Comparison of ENCODE assay signal across 8 cellular contexts in genomic region chr2:229921892-229922448, GRCh38. TPM values are rescaled to one million over a fixed set of nuclear protein-coding genes. Genes with fewer than 3 reads are reported as not detected.
DNase-seq lines count a peak whose midpoint lies in the region; ATAC-seq, FAIRE-seq and TF ChIP-seq lines count a peak whose summit lies in the region.

TRIP12 (minus strand) TSS chr2:229922009; CDS start chr2:229880079, 41,930 bp downstream.

- FAIRE-seq in H1 (lab: Jason Lieb, UNC) = no peak

- peak; percentile 79 to 97 (median 91) for DNase-seq in CD8-positive, alpha-beta memory T cell
- DNase-seq in HS-27A (ENCODE audit: low read depth) (peak; percentile 77), NOMO-1 (lab: John Stamatoyannopoulos, UW; ENCODE audit: unreplicated experiment in 2 of 2) (peak; percentile 87 to 92), H1 (ENCODE audit: low read depth in 1 of 2, low spot score in 2 of 2) (peak; percentile 86 to 97), mesenchymal stem cell (peak; percentile 99)
- peak; percentile 74 to 77 for DNase-seq in activated CD8-positive, alpha-beta memory T cell treated with anti-CD3 and anti-CD28 coated beads for 4 hours (ENCODE audit: low read depth in 2 of 2)
- DNase-seq in stimulated activated CD8-positive, alpha-beta memory T cell treated with anti-CD3 and anti-CD28 coated beads, Interleukin-12 subunit alpha, Interleukin-12 subunit beta, amount 100 ng/mL, for 4 hours (ENCODE audit: low read depth) = peak; percentile 82

- H3K18ac ChIP-seq in H1 (ENCODE audit: extremely low read depth, low read length) (peak within 1 kb of the TSS; percentile 93), mesenchymal stem cell (ENCODE audit: low read depth in 1 of 2, low read length in 2 of 2) (peak within 1 kb of the TSS; percentile 95 to 98)

- H3K27ac ChIP-seq in CD8-positive, alpha-beta memory T cell (ENCODE audit: low read depth, low read length) = peak within 1 kb of the TSS; percentile 87
- H3K27ac ChIP-seq in H1 (ENCODE audit: low read depth, low read length) (peak within 1 kb of the TSS; percentile 88; the same call in 1 of the 2 replicates), mesenchymal stem cell (ENCODE audit: low read length, poor library complexity, severe bottlenecking) (peak within 1 kb of the TSS; percentile 99)

- peak within 1 kb of the TSS; percentile 89 for H4K5ac ChIP-seq in H1 (ENCODE audit: insufficient read length, low read depth, low read length)

- peaks cover 8% of the 10 kb centered on the region; the same call in 1 of the 2 replicates for H3K23me2 ChIP-seq in H1 (ENCODE audit: low read depth, low read length)

- H4K91ac ChIP-seq in H1 (replicated peaks; ENCODE audit: insufficient read length, low read length) (no peak within 1 kb of the TSS), mesenchymal stem cell (ENCODE audit: low read length) (peak within 1 kb of the TSS; percentile 85)

- H2BK12ac ChIP-seq in H1 (ENCODE audit: low read depth, low read length) (no peak within 1 kb of the TSS), mesenchymal stem cell (ENCODE audit: low read length in 2 of 2) (no peak within 1 kb of the TSS)

- no peaks in the 10 kb centered on the region for H3K36me3 ChIP-seq in CD8-positive, alpha-beta memory T cell (ENCODE audit: insufficient read depth, low read length)
- H3K36me3 ChIP-seq in H1 (ENCODE audit: control insufficient read depth in 2 of 4, insufficient read depth in 4 of 4, low read length in 3 of 4) (peaks cover 0 to 4% (median 0%) of the 10 kb centered on the region in 4 experiments; a peak in 1 of 8 replicates), mesenchymal stem cell (ENCODE audit: control insufficient read depth in 1 of 2, insufficient read depth in 2 of 2, low read depth in 1 of 2, low read length in 2 of 2) (peaks cover 5 to 15% of the 10 kb centered on the region in 2 experiments)

- H3K79me2 ChIP-seq in H1 (ENCODE audit: control insufficient read depth in 1 of 2, insufficient read depth in 2 of 2, low read length in 2 of 2) = peaks cover 20 to 56% of the 10 kb centered on the region in 2 experiments

- peak within 1 kb of the TSS; percentile 97 to 100 (median 99) for H3K4me3 Mint-ChIP-seq in CD8-positive, alpha-beta memory T cell

- POLR2A ChIA-PET in CD8-positive, alpha-beta memory T cell (lab: Charles Lee) = interaction anchor here (0.6 to 1.2 kb wide), 6 partner anchors 11 to 118 kb away, joined by 3 to 7 read pairs (median 3); no protein-coding TSS in a partner anchor
- POLR2A ChIA-PET in H1 (lab: Charles Lee; ENCODE audit: partially characterized antibody) = interaction anchor here (0.8 to 1.3 kb wide), 4 partner anchors 11 to 161 kb away, joined by 3 read pairs; no protein-coding TSS in a partner anchor

- H3K56ac ChIP-seq in H1 (replicated peaks; ENCODE audit: insufficient read length, low read depth, low read length) = peak within 1 kb of the TSS; percentile 95

- no peak for TF ChIP-seq POLR2A in H1 (IDR thresholded peaks at IDR 0.05; ENCODE audit: control extremely low read depth in 1 of 2, low read depth in 2 of 2, low read length in 2 of 2)

- ATAC-seq in GM19467 (IDR thresholded peaks at IDR 0.05; ENCODE audit: unreplicated experiment) = peak; percentile 70

- H3K27me3 Mint-ChIP-seq in CD8-positive, alpha-beta memory T cell = peaks cover 0 to 8% of the 10 kb centered on the region in 2 donors

- peak within 1 kb of the TSS; percentile 98 to 100 (median 98) for H3K27ac Mint-ChIP-seq in CD8-positive, alpha-beta memory T cell

- H4K8ac ChIP-seq in H1 (ENCODE audit: extremely low read depth, insufficient read depth, low read length) = peak within 1 kb of the TSS; percentile 86
- H4K8ac ChIP-seq in mesenchymal stem cell (ENCODE audit: low read length) = peak within 1 kb of the TSS; percentile 94

- H3K9me3 Mint-ChIP-seq in CD8-positive, alpha-beta memory T cell = peaks cover 0 to 2% (median 0%) of the 10 kb centered on the region in 5 donors

- no peak within 1 kb of the TSS for H2BK20ac ChIP-seq in H1 (ENCODE audit: low read length)

- no peak for TF ChIP-seq RAD21 in H1 (IDR thresholded peaks at IDR 0.05 in 1 of 2, conservative IDR thresholded peaks at IDR 0.05 in 1 of 2; ENCODE audit: low read depth in 2 of 2, low read length in 2 of 2)

- no peak within 1 kb of the TSS for H3K23ac ChIP-seq in H1 (ENCODE audit: insufficient read length)
- peak within 1 kb of the TSS in 1 of 2 experiments; percentile 14 for H3K23ac ChIP-seq in mesenchymal stem cell (ENCODE audit: low read length in 2 of 2)

- no peak for TF ChIP-seq CTCF in H1 (IDR thresholded peaks at IDR 0.05; ENCODE audit: control extremely low read depth in 1 of 3, insufficient read depth in 1 of 3, low read depth in 1 of 3, low read length in 3 of 3)

- no peak for TF ChIP-seq EP300 in H1 (IDR thresholded peaks at IDR 0.05; ENCODE audit: borderline replicate concordance in 1 of 2, low read depth in 2 of 2, low read length in 2 of 2)

- H3K14ac ChIP-seq in H1 (ENCODE audit: insufficient read length) = no peak within 1 kb of the TSS
- H3K14ac ChIP-seq in mesenchymal stem cell (ENCODE audit: low read length in 2 of 2) = peak within 1 kb of the TSS in 1 of 2 experiments; percentile 53

- H3K4ac ChIP-seq in H1 (replicated peaks; ENCODE audit: insufficient read length, low read depth, low read length) (no peak within 1 kb of the TSS), mesenchymal stem cell (ENCODE audit: low read depth in 1 of 2, low read length in 2 of 2) (peak within 1 kb of the TSS; percentile 91 to 97)

- H3K4me2 ChIP-seq in H1 (ENCODE audit: insufficient read depth in 1 of 2, low read depth in 2 of 2, low read length in 2 of 2) = peak within 1 kb of the TSS; percentile 89 to 93
- peak within 1 kb of the TSS; percentile 89 for H3K4me2 ChIP-seq in mesenchymal stem cell (ENCODE audit: low read length, poor library complexity, severe bottlenecking)

- H3K4me1 Mint-ChIP-seq in CD8-positive, alpha-beta memory T cell = peaks cover 33 to 51% (median 49%) of the 10 kb centered on the region in 3 donors

- H2AK5ac ChIP-seq in H1 (ENCODE audit: low read depth, low read length) (no peak within 1 kb of the TSS), mesenchymal stem cell (ENCODE audit: low read length, severe bottlenecking) (no peak within 1 kb of the TSS)

- H3K27me3 ChIP-seq in CD8-positive, alpha-beta memory T cell (ENCODE audit: insufficient read depth, low read length, poor library complexity, severe bottlenecking) = no peaks in the 10 kb centered on the region
- H3K27me3 ChIP-seq in H1 (replicated peaks in 1 of 4; ENCODE audit: control insufficient read depth in 3 of 4, extremely low read depth in 1 of 4, insufficient read depth in 3 of 4, low read length in 3 of 4) (no peaks in the 10 kb centered on the region), mesenchymal stem cell (ENCODE audit: control insufficient read depth in 1 of 2, insufficient read depth in 1 of 2, low read length in 2 of 2) (no peaks in the 10 kb centered on the region)

- H2BK5ac ChIP-seq in H1 (ENCODE audit: low read depth, low read length) (peak within 1 kb of the TSS; percentile 92; the same call in 1 of the 2 replicates), mesenchymal stem cell (ENCODE audit: low read depth, low read length, poor library complexity, severe bottlenecking) (peak within 1 kb of the TSS; percentile 96)

- 0% methylated on average over 17 of the region's 49 CpGs; no CpG with 5 or more reads in 1 of the 2 experiments for WGBS in H1 (ENCODE audit: extremely low coverage in 1 of 2, insufficient coverage in 1 of 2, insufficient read length in 1 of 2, insufficient replicate concordance in 2 of 2, low coverage in 1 of 2, low lambda C conversion rate in 2 of 2, missing lambda C conversion rate in 1 of 2), 2 experiments
- under 1% methylated on average over 47 of the region's 49 CpGs for WGBS in mesenchymal stem cell

- peaks cover 5% of the 10 kb centered on the region in 2 experiments for H4K20me1 ChIP-seq in H1 (replicated peaks in 1 of 2; ENCODE audit: control insufficient read depth in 1 of 2, insufficient read depth in 2 of 2, low read length in 2 of 2)

- H2AFZ ChIP-seq in H1 (ENCODE audit: low read length) (peak within 1 kb of the TSS; percentile 76; the same call in 1 of the 2 replicates), mesenchymal stem cell (ENCODE audit: low read depth, low read length) (peak within 1 kb of the TSS; percentile 96)

- CTCF ChIA-PET in CD8-positive, alpha-beta memory T cell (lab: Charles Lee) = interaction anchor here (0.7 to 1.4 kb wide), 5 partner anchors 12 to 122 kb away, joined by 3 to 4 read pairs (median 4); no protein-coding TSS in a partner anchor
- CTCF ChIA-PET in H1 (lab: Charles Lee; ENCODE audit: partially characterized antibody) = interaction anchor here (0.6 kb wide), 1 partner anchor 124 kb away, joined by 3 read pairs; no protein-coding TSS in a partner anchor

- H3K79me1 ChIP-seq in H1 (ENCODE audit: low read depth, low read length) (no peaks in the 10 kb centered on the region), mesenchymal stem cell (replicated peaks; ENCODE audit: low read length, poor library complexity, severe bottlenecking) (peaks cover 4% of the 10 kb centered on the region)

- no peak within 1 kb of the TSS for H2BK15ac ChIP-seq in H1 (ENCODE audit: low read length)
- peak within 1 kb of the TSS; percentile 89 for H2BK15ac ChIP-seq in mesenchymal stem cell (ENCODE audit: low read depth, poor library complexity, severe bottlenecking)

- no peaks in the 10 kb centered on the region for H3K9me3 ChIP-seq in CD8-positive, alpha-beta memory T cell (ENCODE audit: low read length)
- no peaks in the 10 kb centered on the region for H3K9me3 ChIP-seq in H1 (ENCODE audit: insufficient read depth in 2 of 2, low read depth in 1 of 2, low read length in 1 of 2)
- no peaks in the 10 kb centered on the region for H3K9me3 ChIP-seq in mesenchymal stem cell (ENCODE audit: control insufficient read depth, low read length)

- peaks cover 4 to 22% (median 6%) of the 10 kb centered on the region in 3 donors for H3K36me3 Mint-ChIP-seq in CD8-positive, alpha-beta memory T cell

- H3K4me1 ChIP-seq in CD8-positive, alpha-beta memory T cell (ENCODE audit: insufficient read depth, low read length) = peaks cover 37% of the 10 kb centered on the region
- H3K4me1 ChIP-seq in H1 (replicated peaks in 1 of 4; ENCODE audit: control insufficient read depth in 3 of 4, insufficient read depth in 4 of 4, low read length in 3 of 4) (peaks cover 0 to 6% (median 2%) of the 10 kb centered on the region in 4 experiments; a peak in 1 of 7 replicates), mesenchymal stem cell (ENCODE audit: control insufficient read depth, insufficient read depth, low read depth, low read length) (peaks cover 3% of the 10 kb centered on the region)

- peak within 1 kb of the TSS; percentile 98 for H3K4me3 ChIP-seq in CD8-positive, alpha-beta memory T cell (ENCODE audit: low read length)
- H3K4me3 ChIP-seq in H1 (ENCODE audit: extremely low read depth in 1 of 4, insufficient read depth in 2 of 4, low read depth in 3 of 4, low read length in 4 of 4) (peak within 1 kb of the TSS; percentile 81 to 100 (median 86)), mesenchymal stem cell (ENCODE audit: insufficient read depth in 1 of 2, low read depth in 1 of 2, low read length in 2 of 2) (peak within 1 kb of the TSS; percentile 93 to 97)

- H3K9ac ChIP-seq in H1 (replicated peaks in 1 of 4; ENCODE audit: extremely low read depth in 1 of 4, low read depth in 3 of 4, low read length in 3 of 4) (peak within 1 kb of the TSS; percentile 46 to 79 (median 74)), mesenchymal stem cell (ENCODE audit: low read length) (peak within 1 kb of the TSS; percentile 97)

- no peak within 1 kb of the TSS for H2BK120ac ChIP-seq in H1 (replicated peaks; ENCODE audit: low read depth, low read length)
- H2BK120ac ChIP-seq in mesenchymal stem cell (ENCODE audit: low read depth, low read length) = peak within 1 kb of the TSS; percentile 99

RNA-seq across cellular contexts. Expression of gene TRIP12, which starts in this region (rescaled TPM):
- 100 to 1,000 TPM; 263 to 269 TPM for total RNA-seq in CD8-positive, alpha-beta memory T cell
- polyA plus RNA-seq in CD8-positive, alpha-beta memory T cell = 42.0 TPM
- 155 and 174 TPM in 2 replicates for total RNA-seq in H1 (2021; fragmentation: NEBNext Ultra II Directional; extraction: Animal tissue kit (Norgen Biotek cat#: 25700))
- polyA plus RNA-seq in H1 (2011; rRNA removed) = 18.7 and 23.1 TPM in 2 replicates
- 36.2 TPM for polyA plus RNA-seq in H1 (2011; cell fraction: cytosol; rRNA removed)
- 64.4 TPM for polyA plus RNA-seq in H1 (2011; cell fraction: nucleus; rRNA removed)
- polyA plus RNA-seq in H1 (2012, experiment 1 of 2) = 46.3 to 72.2 TPM (median 63.1 TPM) in 4 replicates
- 2.9 TPM for polyA plus RNA-seq in H1 (2012, experiment 2 of 2)
- polyA plus RNA-seq in H1 (2013, experiment 1 of 2) = 53.9 TPM
- 55.4 TPM for polyA plus RNA-seq in H1 (2013, experiment 2 of 2)
- 214 and 256 TPM in 2 replicates for polyA minus RNA-seq in H1 (2011; rRNA and poly(A)+ RNA removed)
- 133 TPM for polyA minus RNA-seq in H1 (2011; cell fraction: cytosol; rRNA and poly(A)+ RNA removed)
- 237 TPM for polyA minus RNA-seq in H1 (2011; cell fraction: nucleus; rRNA and poly(A)+ RNA removed)
- polyA plus RNA-seq in mesenchymal stem cell (2013, experiment 1 of 2) = 111 TPM
- 107 TPM for polyA plus RNA-seq in mesenchymal stem cell (2013, experiment 2 of 2)

Comparison
In these comparisons a context has a peak if more than half of its experiments do, and no peak if none do; other contexts are left out.
1. Peak in every context shown above with its lines: DNase-seq, ATAC-seq, H3K4me3 ChIP-seq and H3K27ac ChIP-seq.